ENCODE assay signal across 1 cellular context in genomic region chr6:117530467-117531242, GRCh38.
A peak's percentile ranks its signal among the peaks of the same experiment; 100 is the strongest.
TF ChIP-seq lines count a peak whose summit lies in the region.

No MANE protein-coding gene starts in this region.

TF ChIP-seq in K562, 482 proteins besides CTCF, POLR2A, EP300 and RAD21 (continued from another document):
- TF ChIP-seq MNT (conservative IDR thresholded peaks at IDR 0.05): no peak
- TF ChIP-seq BDP1 (IDR thresholded peaks at IDR 0.05; ENCODE audit: insufficient read depth, insufficient read length): no peak
- TF ChIP-seq, protein P1, sequence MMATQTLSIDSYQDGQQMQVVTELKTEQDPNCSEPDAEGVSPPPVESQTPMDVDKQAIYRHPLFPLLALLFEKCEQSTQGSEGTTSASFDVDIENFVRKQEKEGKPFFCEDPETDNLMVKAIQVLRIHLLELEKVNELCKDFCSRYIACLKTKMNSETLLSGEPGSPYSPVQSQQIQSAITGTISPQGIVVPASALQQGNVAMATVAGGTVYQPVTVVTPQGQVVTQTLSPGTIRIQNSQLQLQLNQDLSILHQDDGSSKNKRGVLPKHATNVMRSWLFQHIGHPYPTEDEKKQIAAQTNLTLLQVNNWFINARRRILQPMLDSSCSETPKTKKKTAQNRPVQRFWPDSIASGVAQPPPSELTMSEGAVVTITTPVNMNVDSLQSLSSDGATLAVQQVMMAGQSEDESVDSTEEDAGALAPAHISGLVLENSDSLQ (IDR thresholded peaks at IDR 0.05): peak; percentile 12; the same call in 1 of the 2 replicates
- TF ChIP-seq NFE2 (IDR thresholded peaks at IDR 0.05; ENCODE audit: low read depth): 0 out of 2 replicates have a peak, but pooled peaks have one; percentile 24
- TF ChIP-seq NONO (IDR thresholded peaks at IDR 0.05; ENCODE audit: low read depth in 2 of 2, low read length in 1 of 2): no peak
- no peak for TF ChIP-seq NFE2L1 (tag; IDR thresholded peaks at IDR 0.05; ENCODE audit: borderline replicate concordance, low read depth)
- peak; percentile 71 for TF ChIP-seq ZNF316 (IDR thresholded peaks at IDR 0.05)
- no peak for TF ChIP-seq NFIX (CRISPR knock-in tag; IDR thresholded peaks at IDR 0.05; ENCODE audit: low read depth)
- TF ChIP-seq, protein P2, sequence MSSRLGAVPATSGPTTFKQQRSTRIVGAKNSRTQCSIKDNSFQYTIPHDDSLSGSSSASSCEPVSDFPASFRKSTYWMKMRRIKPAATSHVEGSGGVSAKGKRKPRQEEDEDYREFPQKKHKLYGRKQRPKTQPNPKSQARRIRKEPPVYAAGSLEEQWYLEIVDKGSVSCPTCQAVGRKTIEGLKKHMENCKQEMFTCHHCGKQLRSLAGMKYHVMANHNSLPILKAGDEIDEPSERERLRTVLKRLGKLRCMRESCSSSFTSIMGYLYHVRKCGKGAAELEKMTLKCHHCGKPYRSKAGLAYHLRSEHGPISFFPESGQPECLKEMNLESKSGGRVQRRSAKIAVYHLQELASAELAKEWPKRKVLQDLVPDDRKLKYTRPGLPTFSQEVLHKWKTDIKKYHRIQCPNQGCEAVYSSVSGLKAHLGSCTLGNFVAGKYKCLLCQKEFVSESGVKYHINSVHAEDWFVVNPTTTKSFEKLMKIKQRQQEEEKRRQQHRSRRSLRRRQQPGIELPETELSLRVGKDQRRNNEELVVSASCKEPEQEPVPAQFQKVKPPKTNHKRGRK (tag; IDR thresholded peaks at IDR 0.05): no peak
